In the genomic region with DNA sequence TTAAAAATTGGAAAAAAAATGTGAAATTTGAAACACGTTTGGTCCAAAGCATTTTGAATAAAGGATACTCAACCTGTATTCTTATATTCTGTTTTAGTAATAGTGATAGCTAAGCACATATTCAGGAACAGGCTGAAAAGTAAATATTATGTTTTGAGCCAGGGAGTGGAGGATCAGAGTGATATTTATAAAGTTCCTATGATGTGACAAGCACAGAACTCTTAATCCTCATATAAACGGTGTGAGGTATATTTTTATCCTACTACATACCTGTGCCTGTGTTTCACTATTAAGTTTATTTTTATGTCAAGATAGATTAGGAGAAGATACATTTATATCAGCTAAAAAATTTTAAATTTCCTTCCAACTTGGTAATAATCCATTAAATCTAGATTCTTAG, we compare ENCODE assay signal across 24 cellular contexts.
"Had no signal": no experiment of that assay in that cellular context is flagged by ENCODE, and none has a peak within 500 bp of the region (broad histone marks: within the 10 kb centered on the region; RNA-seq: fewer than 3 reads in every experiment).

No MANE protein-coding gene starts in this region.

- H3K9me3 ChIP-seq: colonic mucosa, left ventricle myocardium inferior, lower lobe of right lung, mucosa of descending colon had no signal

- H3K79me2 ChIP-seq: hepatocyte had no signal

- ATAC-seq: effector memory CD8-positive, alpha-beta T cell; esophagus mucosa; foreskin keratinocyte; left colon; left lobe of liver; lower lobe of right lung; mucosa of descending colon had no signal

- H2AFZ ChIP-seq: hepatocyte had no signal

- H3K27ac ChIP-seq: colonic mucosa, epithelial cell of prostate, foreskin keratinocyte, hepatocyte, left ventricle myocardium inferior, lower lobe of right lung had no signal

- H3K4me1 ChIP-seq: colonic mucosa, foreskin keratinocyte, left ventricle myocardium inferior, lower lobe of right lung had no signal

- H3K27me3 ChIP-seq: colonic mucosa, foreskin keratinocyte, hepatocyte had no signal

- DNase-seq: colonic mucosa; cortex of kidney; effector CD8-positive, alpha-beta T cell; effector memory CD8-positive, alpha-beta T cell; endodermal cell; erythroblast; foreskin keratinocyte; glutamatergic neuron; head of caudate nucleus; hypothalamus; immature natural killer cell; islet precursor cell; kidney; kidney glomerular epithelial cell; left colon; left ventricle myocardium inferior; lower lobe of right lung; mesenchymal stem cell; mucosa of descending colon; naive B cell had no signal

- H3K36me3 ChIP-seq: colonic mucosa, left ventricle myocardium inferior, lower lobe of right lung had no signal

- H3K4me3 ChIP-seq: colonic mucosa, hepatocyte, left ventricle myocardium inferior, lower lobe of right lung, mucosa of descending colon had no signal
